ENCODE assay signal across 16 cellular contexts in genomic region chr3:52063026-52063723, GRCh38. TPM values are rescaled to one million over a fixed set of nuclear protein-coding genes. Genes with fewer than 3 reads are reported as not detected.
DNase-seq lines count a peak whose midpoint lies in the region; ATAC-seq and TF ChIP-seq lines count a peak whose summit lies in the region.
"Had no signal": no experiment of that assay in that cellular context is flagged by ENCODE, and none has a peak within 500 bp of the region (broad histone marks: within the 10 kb centered on the region; RNA-seq: fewer than 3 reads in every experiment).

No MANE protein-coding gene starts in this region.

- no peak for TF ChIP-seq POLR2A in uterus (IDR thresholded peaks at IDR 0.05)

- H3K4me3 Mint-ChIP-seq in glutamatergic neuron (ENCODE audit: unreplicated experiment), result no peak overlapping the region
- H3K4me3 Mint-ChIP-seq in immature natural killer cell, result no peak overlapping the region
- H3K4me3 Mint-ChIP-seq: activated CD8-positive, alpha-beta memory T cell treated with anti-CD3 and anti-CD28 coated beads, Interleukin-2, amount 10 ng/mL, durations not matched to agents 7 days and 5 days; activated naive CD8-positive, alpha-beta T cell treated with anti-CD3 and anti-CD28 coated beads for 36 hours; natural killer cell treated with Interleukin-12 subunit alpha and Interleukin-12 subunit beta and Interleukin-15 and Interleukin-18, amount 100 ng/mL, for 72 hours; stimulated activated naive CD8-positive, alpha-beta T cell treated with anti-CD3 and anti-CD28 coated beads, Interleukin-15, amount 100 ng/mL, for 72 hours had no signal

- intact Hi-C loops in uterus (cut with DNase I; ENCODE audit: low total_unique reads), result no loop called here

- ATAC-seq in activated naive CD4-positive, alpha-beta T cell treated with anti-CD3 and anti-CD28 coated beads, Interleukin-2, amount 50 U/mL, for 72 hours, result no peak
- ATAC-seq: activated CD8-positive, alpha-beta memory T cell treated with anti-CD3 and anti-CD28 coated beads, Interleukin-2, amount 10 ng/mL, durations not matched to agents 7 days and 5 days; natural killer cell treated with Interleukin-12 subunit alpha and Interleukin-12 subunit beta and Interleukin-15 and Interleukin-18, amount 100 ng/mL, for 72 hours; stimulated activated naive CD8-positive, alpha-beta T cell treated with anti-CD3 and anti-CD28 coated beads, Interleukin-15, amount 100 ng/mL, for 72 hours had no signal

- H3K27ac ChIP-seq in SJCRH30 (no peak overlapping the region), uterus (peak overlapping the region in 1 of 2 donors; percentile 28)
- no peak overlapping the region for H3K27ac ChIP-seq in effector memory CD4-positive, alpha-beta T cell (ENCODE audit: insufficient read depth, low read length, poor library complexity, severe bottlenecking)
- H3K27ac ChIP-seq: KMS-11, SJSA1 had no signal

- no peaks in the 10 kb centered on the region for H3K9me3 Mint-ChIP-seq in activated naive CD4-positive, alpha-beta T cell treated with anti-CD3 and anti-CD28 coated beads, Interleukin-2, amount 50 U/mL, for 72 hours
- H3K9me3 Mint-ChIP-seq in glutamatergic neuron (ENCODE audit: unreplicated experiment) (peaks cover 2% of the 10 kb centered on the region), immature natural killer cell (no peaks in the 10 kb centered on the region)
- H3K9me3 Mint-ChIP-seq: activated naive CD8-positive, alpha-beta T cell treated with anti-CD3 and anti-CD28 coated beads for 36 hours; natural killer cell treated with Interleukin-12 subunit alpha and Interleukin-12 subunit beta and Interleukin-15 and Interleukin-18, amount 100 ng/mL, for 72 hours; stimulated activated naive CD8-positive, alpha-beta T cell treated with anti-CD3 and anti-CD28 coated beads, Interleukin-15, amount 100 ng/mL, for 72 hours had no signal

- H3K4me1 Mint-ChIP-seq in glutamatergic neuron (ENCODE audit: low read depth, unreplicated experiment), result peaks cover 15% of the 10 kb centered on the region
- no peaks in the 10 kb centered on the region for H3K4me1 Mint-ChIP-seq in immature natural killer cell
- H3K4me1 Mint-ChIP-seq: activated naive CD8-positive, alpha-beta T cell treated with anti-CD3 and anti-CD28 coated beads for 36 hours had no signal

- H3K36me3 Mint-ChIP-seq in activated naive CD4-positive, alpha-beta T cell treated with anti-CD3 and anti-CD28 coated beads, Interleukin-2, amount 50 U/mL, for 72 hours, result no peaks in the 10 kb centered on the region
- H3K36me3 Mint-ChIP-seq in glutamatergic neuron (ENCODE audit: unreplicated experiment) (no peaks in the 10 kb centered on the region), immature natural killer cell (no peaks in the 10 kb centered on the region)
- H3K36me3 Mint-ChIP-seq: activated CD8-positive, alpha-beta memory T cell treated with anti-CD3 and anti-CD28 coated beads, Interleukin-2, amount 10 ng/mL, durations not matched to agents 7 days and 5 days; activated naive CD8-positive, alpha-beta T cell treated with anti-CD3 and anti-CD28 coated beads for 36 hours; natural killer cell treated with Interleukin-12 subunit alpha and Interleukin-12 subunit beta and Interleukin-15 and Interleukin-18, amount 100 ng/mL, for 72 hours had no signal

- H3K9me3 ChIP-seq in SJCRH30 (replicated peaks) (no peaks in the 10 kb centered on the region), uterus (no peaks in the 10 kb centered on the region)
- no peaks in the 10 kb centered on the region for H3K9me3 ChIP-seq in effector memory CD4-positive, alpha-beta T cell (ENCODE audit: control insufficient read depth, low read length)
- H3K9me3 ChIP-seq: SJSA1 had no signal

- no peaks in the 10 kb centered on the region for H3K36me3 ChIP-seq in SJCRH30
- no peaks in the 10 kb centered on the region for H3K36me3 ChIP-seq in effector memory CD4-positive, alpha-beta T cell (ENCODE audit: control insufficient read depth, insufficient read depth, low read length)
- H3K36me3 ChIP-seq in uterus, result no peaks in the 10 kb centered on the region
- H3K36me3 ChIP-seq: SJSA1 had no signal

- no peak overlapping the region for H3K4me3 ChIP-seq in SJCRH30
- H3K4me3 ChIP-seq in effector memory CD4-positive, alpha-beta T cell (ENCODE audit: insufficient read depth, low read depth, low read length, poor library complexity, severe bottlenecking), result no peak overlapping the region
- no peak overlapping the region for H3K4me3 ChIP-seq in uterus
- H3K4me3 ChIP-seq: SJSA1 had no signal

- TF ChIP-seq CTCF in glutamatergic neuron (IDR thresholded peaks at IDR 0.05; ENCODE audit: partially characterized antibody, unreplicated experiment), result no peak
- TF ChIP-seq CTCF in uterus (IDR thresholded peaks at IDR 0.05), result no peak

- DNase-seq in activated naive CD4-positive, alpha-beta T cell treated with anti-CD3 and anti-CD28 coated beads, Interleukin-2, amount 50 U/mL, for 72 hours (ENCODE audit: low spot score in 2 of 2), result no peak
- no peak for DNase-seq in activated naive CD4-positive, alpha-beta T cell treated with Interleukin-2 at 50 U/mL for 16 hours
- DNase-seq in SJCRH30, result peak; percentile 77 to 82
- no peak for DNase-seq in glutamatergic neuron
- DNase-seq in GM19238 (ENCODE audit: insufficient read length, low spot score), result no peak
- DNase-seq in immature natural killer cell, result no peak
- DNase-seq in effector memory CD4-positive, alpha-beta T cell, result no peak
- no peak for DNase-seq in uterus
- DNase-seq: activated CD8-positive, alpha-beta memory T cell treated with anti-CD3 and anti-CD28 coated beads, Interleukin-2, amount 10 ng/mL, durations not matched to agents 7 days and 5 days; activated naive CD8-positive, alpha-beta T cell treated with anti-CD3 and anti-CD28 coated beads for 36 hours; H7; NCI-H146; stimulated activated naive CD8-positive, alpha-beta T cell treated with anti-CD3 and anti-CD28 coated beads, Interleukin-15, amount 100 ng/mL, for 72 hours had no signal

- peak overlapping the region; percentile 25 to 62 for H3K27ac Mint-ChIP-seq in activated naive CD4-positive, alpha-beta T cell treated with anti-CD3 and anti-CD28 coated beads, Interleukin-2, amount 50 U/mL, for 72 hours
- H3K27ac Mint-ChIP-seq in glutamatergic neuron (ENCODE audit: unreplicated experiment) (peak overlapping the region; percentile 28), immature natural killer cell (no peak overlapping the region)
- H3K27ac Mint-ChIP-seq: activated CD8-positive, alpha-beta memory T cell treated with anti-CD3 and anti-CD28 coated beads, Interleukin-2, amount 10 ng/mL, durations not matched to agents 7 days and 5 days; activated naive CD8-positive, alpha-beta T cell treated with anti-CD3 and anti-CD28 coated beads for 36 hours had no signal

- peaks cover 11% of the 10 kb centered on the region for H3K4me1 ChIP-seq in SJCRH30
- no peaks in the 10 kb centered on the region for H3K4me1 ChIP-seq in effector memory CD4-positive, alpha-beta T cell (ENCODE audit: control insufficient read depth, insufficient read depth, low read length, poor library complexity, severe bottlenecking)
- H3K4me1 ChIP-seq in uterus, result no peaks in the 10 kb centered on the region

- peaks cover 16% of the 10 kb centered on the region for H3K27me3 Mint-ChIP-seq in glutamatergic neuron (ENCODE audit: unreplicated experiment)
- peaks cover 0 to 7% (median 4%) of the 10 kb centered on the region in 3 donors for H3K27me3 Mint-ChIP-seq in immature natural killer cell (ENCODE audit: low read depth in 3 of 3)
- H3K27me3 Mint-ChIP-seq: activated CD8-positive, alpha-beta memory T cell treated with anti-CD3 and anti-CD28 coated beads, Interleukin-2, amount 10 ng/mL, durations not matched to agents 7 days and 5 days; activated naive CD8-positive, alpha-beta T cell treated with anti-CD3 and anti-CD28 coated beads for 36 hours; natural killer cell treated with Interleukin-12 subunit alpha and Interleukin-12 subunit beta and Interleukin-15 and Interleukin-18, amount 100 ng/mL, for 72 hours; stimulated activated naive CD8-positive, alpha-beta T cell treated with anti-CD3 and anti-CD28 coated beads, Interleukin-15, amount 100 ng/mL, for 72 hours had no signal

- H3K27me3 ChIP-seq in SJCRH30 (no peaks in the 10 kb centered on the region), uterus (no peaks in the 10 kb centered on the region)
- no peaks in the 10 kb centered on the region for H3K27me3 ChIP-seq in effector memory CD4-positive, alpha-beta T cell (replicated peaks; ENCODE audit: control insufficient read depth, insufficient read depth, low read length, poor library complexity, severe bottlenecking)
- H3K27me3 ChIP-seq: SJSA1 had no signal

RNA-seq across cellular contexts. Expression of gene DUSP7, which starts 6.8 kb away (rescaled TPM):
- 10 to 100 TPM; 10.8 to 17.5 TPM for total RNA-seq in activated naive CD4-positive, alpha-beta T cell treated with anti-CD3 and anti-CD28 coated beads, Interleukin-2, amount 50 U/mL, for 72 hours
- 9.1 and 9.6 TPM in 2 replicates for total RNA-seq in SJCRH30 (2014; rRNA removed; shearing (Covaris generic))
- total RNA-seq in glutamatergic neuron (ENCODE audit: unreplicated experiment) (9.5 TPM), uterus (10 to 100 TPM in 3 of 4 donors, 1 to 10 TPM in 1; 5.6 to 39.1 (median 12.3) TPM)
- 1 to 10 TPM; 1.2 to 4.3 (median 1.6) TPM for polyA plus RNA-seq in immature natural killer cell

Comparison
In these comparisons a context has a peak if more than half of its experiments do, and no peak if none do; other contexts are left out.
1. DNase-seq: peak in SJCRH30 (2 of 2); none in activated naive CD4-positive, alpha-beta T cell treated with anti-CD3 and anti-CD28 coated beads, Interleukin-2, amount 50 U/mL, for 72 hours (0 of 2), activated naive CD4-positive, alpha-beta T cell treated with Interleukin-2 at 50 U/mL for 16 hours (single experiment), glutamatergic neuron (single experiment), GM19238 (single experiment), immature natural killer cell (0 of 3), effector memory CD4-positive, alpha-beta T cell (0 of 3) and uterus (0 of 2).
2. H3K27ac Mint-ChIP-seq: peak in activated naive CD4-positive, alpha-beta T cell treated with anti-CD3 and anti-CD28 coated beads, Interleukin-2, amount 50 U/mL, for 72 hours (2 of 2) and glutamatergic neuron (single experiment); none in immature natural killer cell (0 of 6).